ENCODE assay signal across 31 cellular contexts in the genomic region with DNA sequence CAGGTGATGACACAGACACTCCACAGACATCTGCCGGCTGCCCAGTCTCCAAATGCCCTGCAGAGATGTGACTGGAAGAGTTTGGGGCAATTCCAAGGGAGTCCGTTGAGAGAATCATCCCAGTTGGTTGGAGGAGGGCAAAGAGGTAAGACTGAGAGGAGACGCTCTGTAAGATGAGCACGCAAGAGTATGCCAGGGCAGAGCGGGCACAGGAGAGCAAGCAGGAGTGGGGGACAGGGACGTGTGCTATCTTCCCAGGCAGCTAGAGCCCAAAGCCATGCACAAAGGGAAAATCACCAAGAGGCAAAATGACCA.
"Had no signal": no experiment of that assay in that cellular context is flagged by ENCODE, and none has a peak within 500 bp of the region (broad histone marks: within the 10 kb centered on the region; RNA-seq: fewer than 3 reads in every experiment).

No MANE protein-coding gene starts in this region.

- H3K27ac ChIP-seq: adrenal gland, body of pancreas, epithelial cell of prostate had no signal

- H3K4me3 ChIP-seq: adrenal gland, body of pancreas had no signal

- FAIRE-seq: colon, endometrium, endothelial cell of umbilical vein, frontal cortex had no signal

- H3K36me3 ChIP-seq: adrenal gland had no signal

- ATAC-seq: activated CD4-positive, alpha-beta T cell treated with anti-CD3 and anti-CD28 coated beads for 36 hours; activated CD8-positive, alpha-beta memory T cell treated with anti-CD3 and anti-CD28 coated beads, Interleukin-2, amount 10 ng/mL, durations not matched to agents 7 days and 5 days; activated CD8-positive, alpha-beta T cell treated with anti-CD3 and anti-CD28 coated beads, Interleukin-2, amount 10 ng/mL, durations not matched to agents 7 days and 5 days; activated naive CD8-positive, alpha-beta T cell treated with anti-CD3 and anti-CD28 coated beads, Interleukin-2, amount 50 U/mL, for 24 hours; activated T-cell treated with anti-CD3 and anti-CD28 coated beads, Interleukin-2, amount 50 U/mL, for 72 hours; body of pancreas; T-helper 17 cell had no signal

- DNase-seq: activated CD4-positive, alpha-beta memory T cell treated with anti-CD3 and anti-CD28 coated beads for 36 hours; activated CD4-positive, alpha-beta T cell treated with anti-CD3 and anti-CD28 coated beads for 36 hours; activated CD4-positive, alpha-beta T cell treated with anti-CD3 and anti-CD28 coated beads, Interleukin-2, amount 10 ng/mL, durations not matched to agents 24 days and 14 days; activated CD4-positive, CD25-positive, alpha-beta regulatory T cell; activated CD4-positive, CD25-positive, alpha-beta regulatory T cell treated with anti-CD3 and anti-CD28 coated beads, Interleukin-2, amount 50 U/mL, for 72 hours; activated CD8-positive, alpha-beta memory T cell treated with anti-CD3 and anti-CD28 coated beads, Interleukin-2, amount 10 ng/mL, durations not matched to agents 7 days and 5 days; activated CD8-positive, alpha-beta memory T cell treated with anti-CD3 and anti-CD28 coated beads, Interleukin-2, amount 50 U/mL, for 4 hours; activated CD8-positive, alpha-beta T cell treated with anti-CD3 and anti-CD28 coated beads, Interleukin-2, amount 10 ng/mL, durations not matched to agents 7 days and 5 days; activated gamma-delta T cell treated with Interleukin-2 at 50 U/mL for 16 hours; activated naive CD4-positive, alpha-beta T cell treated with anti-CD3 and anti-CD28 coated beads for 36 hours; activated naive CD8-positive, alpha-beta T cell treated with anti-CD3 and anti-CD28 coated beads for 36 hours; activated naive CD8-positive, alpha-beta T cell treated with anti-CD3 and anti-CD28 coated beads, Interleukin-2, amount 50 U/mL, for 24 hours; activated T-cell treated with anti-CD3 and anti-CD28 coated beads for 4 hours; activated T-cell treated with anti-CD3 and anti-CD28 coated beads, Interleukin-2, amount 50 U/mL, for 24 hours; activated T-cell treated with anti-CD3 and anti-CD28 coated beads, Interleukin-2, amount 50 U/mL, for 72 hours; adrenal gland; amygdala; aorta; body of pancreas; caudate nucleus; cortex of kidney; dermis blood vessel endothelial cell; effector CD8-positive, alpha-beta T cell; foreskin fibroblast; T-helper 1 cell; T-helper 17 cell had no signal

- H3K27me3 ChIP-seq: adrenal gland, body of pancreas had no signal

- H3K4me1 ChIP-seq: adrenal gland, body of pancreas had no signal

- H3K9me3 ChIP-seq: adrenal gland, body of pancreas had no signal
